ENCODE assay signal across 8 cellular contexts in genomic region chr11:68383976-68384501, GRCh38.
DNase-seq lines count a peak whose midpoint lies in the region; ATAC-seq and TF ChIP-seq lines count a peak whose summit lies in the region.

No MANE protein-coding gene starts in this region.

- H2AFZ ChIP-seq in OCI-LY7 (ENCODE audit: low read length): no peak overlapping the region

- H3K4me1 Mint-ChIP-seq in activated T-helper 2 cell treated with anti-CD3 and anti-CD28 coated beads, Interferon-gamma antibody, Interleukin-2, Interleukin-4, amounts not matched to agents 10 μg/mL and 5 μg/mL and 100 μg/mL, durations not matched to agents 14 hours and 24 hours and 36 hours (ENCODE audit: low read depth): peaks cover 20% of the 10 kb centered on the region

- no peaks in the 10 kb centered on the region for H4K20me1 ChIP-seq in OCI-LY7 (ENCODE audit: insufficient read depth, low read length)

- no peaks in the 10 kb centered on the region for H3K36me3 ChIP-seq in OCI-LY7 (ENCODE audit: insufficient read depth, low read length)
- H3K36me3 ChIP-seq in vagina: peaks cover 0 to 16% of the 10 kb centered on the region in 2 donors

- no peaks in the 10 kb centered on the region for H3K79me2 ChIP-seq in OCI-LY7 (ENCODE audit: insufficient read depth, low read depth, low read length)

- H3K9me3 Mint-ChIP-seq in activated T-helper 2 cell treated with anti-CD3 and anti-CD28 coated beads, Interferon-gamma antibody, Interleukin-2, Interleukin-4, amounts not matched to agents 10 μg/mL and 5 μg/mL and 100 μg/mL, durations not matched to agents 14 hours and 24 hours and 36 hours: no peaks in the 10 kb centered on the region

- no peak for ATAC-seq in GM18511 (IDR thresholded peaks at IDR 0.05; ENCODE audit: unreplicated experiment)

- DNase-seq in NCI-H82 (lab: John Stamatoyannopoulos, UW): peak; percentile 52
- DNase-seq in NCI-H82 treated with DMSO at 0.1 percent for 48 hours (lab: John Stamatoyannopoulos, UW; ENCODE audit: unreplicated experiment): no peak
- DNase-seq in OCI-LY7 (ENCODE audit: low spot score): peak; percentile 56
- peak; percentile 50 for DNase-seq in activated T-helper 2 cell treated with anti-CD3 and anti-CD28 coated beads, Interferon-gamma antibody, Interleukin-2, Interleukin-4, amounts not matched to agents 10 μg/mL and 5 μg/mL and 100 μg/mL, durations not matched to agents 14 hours and 24 hours and 36 hours (ENCODE audit: low spot score)
- peak; percentile 39 for DNase-seq in globus pallidus (ENCODE audit: low spot score)
- peak in 8 of 10 donors; percentile 34 to 93 (median 72) for DNase-seq in posterior cingulate gyrus
- DNase-seq in vagina (ENCODE audit: extremely low spot score in 2 of 2): no peak

- H3K4me1 ChIP-seq in OCI-LY7 (ENCODE audit: insufficient read depth, low read length, poor library complexity, severe bottlenecking) (peaks cover 24% of the 10 kb centered on the region), vagina (peaks cover 22% of the 10 kb centered on the region)

- intact Hi-C loops in OCI-LY7 (cut with micrococcal nuclease; ENCODE audit: unreplicated experiment): loop anchor here (1.0 to 5.0 kb wide), 3 partner anchors 87 to 177 kb away; no protein-coding TSS in a partner anchor
- intact Hi-C loops in activated T-helper 2 cell treated with anti-CD3 and anti-CD28 coated beads, Interferon-gamma antibody, Interleukin-2, Interleukin-4, amounts not matched to agents 10 μg/mL and 5 μg/mL and 100 μg/mL, durations not matched to agents 14 hours and 24 hours and 36 hours (cut with micrococcal nuclease): loop anchor here (1.0 to 5.0 kb wide), 2 partner anchors 72 to 127 kb away; partner anchors contain the start of gene LRP5
- intact Hi-C loops in posterior cingulate gyrus (cut with DNase I): loop anchor here (5.0 kb wide), 1 partner anchor 72 kb away; the partner anchor contains the start of gene LRP5
- intact Hi-C loops in vagina (cut with DNase I): loop anchor here (5.0 kb wide), 3 partner anchors 82 to 172 kb away; partner anchors contain the start of gene KMT5B

- peaks cover 2% of the 10 kb centered on the region for H3K27me3 Mint-ChIP-seq in activated T-helper 2 cell treated with anti-CD3 and anti-CD28 coated beads, Interferon-gamma antibody, Interleukin-2, Interleukin-4, amounts not matched to agents 10 μg/mL and 5 μg/mL and 100 μg/mL, durations not matched to agents 14 hours and 24 hours and 36 hours (ENCODE audit: low read depth)

- no peaks in the 10 kb centered on the region for H3K27me3 ChIP-seq in vagina

- CTCF ChIA-PET in OCI-LY7 (lab: Charles Lee; ENCODE audit: unreplicated experiment): interaction anchor here (1.2 kb wide), 1 partner anchor 42 kb away, joined by 5 read pairs; no protein-coding TSS in a partner anchor

- POLR2A ChIA-PET in OCI-LY7 (lab: Charles Lee): no interaction called here

- H3K27ac ChIP-seq in OCI-LY7 (ENCODE audit: low read depth, low read length, poor library complexity, severe bottlenecking) (no peak overlapping the region), vagina (no peak overlapping the region)

- no peak overlapping the region for H3K4me2 ChIP-seq in OCI-LY7 (ENCODE audit: low read length)

- no peaks in the 10 kb centered on the region for H3K9me3 ChIP-seq in OCI-LY7 (ENCODE audit: low read length)
- H3K9me3 ChIP-seq in vagina: no peaks in the 10 kb centered on the region

- no peak overlapping the region for H3K4me3 Mint-ChIP-seq in activated T-helper 2 cell treated with anti-CD3 and anti-CD28 coated beads, Interferon-gamma antibody, Interleukin-2, Interleukin-4, amounts not matched to agents 10 μg/mL and 5 μg/mL and 100 μg/mL, durations not matched to agents 14 hours and 24 hours and 36 hours (ENCODE audit: low read depth)

- no TSS peak for BruUV-seq in OCI-LY7 (replicated peaks; lab: Mats Ljungman, UMichigan)

- H3K4me3 ChIP-seq in OCI-LY7 (ENCODE audit: low read depth, low read length, poor library complexity, severe bottlenecking) (no peak overlapping the region), vagina (no peak overlapping the region)

- H3K9me2 ChIP-seq in OCI-LY7 (ENCODE audit: insufficient read depth, low read length): no peaks in the 10 kb centered on the region

- TF ChIP-seq POLR2A in vagina (IDR thresholded peaks at IDR 0.05): no peak

- TF ChIP-seq CTCF in OCI-LY7 (conservative IDR thresholded peaks at IDR 0.05; ENCODE audit: low read length) (peak; percentile 99), vagina (IDR thresholded peaks at IDR 0.05) (peak; percentile 69 to 85 (median 76))

- no peaks in the 10 kb centered on the region for H3K36me3 Mint-ChIP-seq in activated T-helper 2 cell treated with anti-CD3 and anti-CD28 coated beads, Interferon-gamma antibody, Interleukin-2, Interleukin-4, amounts not matched to agents 10 μg/mL and 5 μg/mL and 100 μg/mL, durations not matched to agents 14 hours and 24 hours and 36 hours (ENCODE audit: low read depth)

- H3K27ac Mint-ChIP-seq in activated T-helper 2 cell treated with anti-CD3 and anti-CD28 coated beads, Interferon-gamma antibody, Interleukin-2, Interleukin-4, amounts not matched to agents 10 μg/mL and 5 μg/mL and 100 μg/mL, durations not matched to agents 14 hours and 24 hours and 36 hours: no peak overlapping the region

Comparison
In these comparisons a context has a peak if more than half of its experiments do, and no peak if none do; other contexts are left out.
1. DNase-seq: peak in NCI-H82 (single experiment), OCI-LY7 (single experiment), activated T-helper 2 cell treated with anti-CD3 and anti-CD28 coated beads, Interferon-gamma antibody, Interleukin-2, Interleukin-4, amounts not matched to agents 10 μg/mL and 5 μg/mL and 100 μg/mL, durations not matched to agents 14 hours and 24 hours and 36 hours (single experiment), globus pallidus (single experiment) and posterior cingulate gyrus (8 of 10); none in NCI-H82 treated with DMSO at 0.1 percent for 48 hours (single experiment) and vagina (0 of 2).